In the genomic region with DNA sequence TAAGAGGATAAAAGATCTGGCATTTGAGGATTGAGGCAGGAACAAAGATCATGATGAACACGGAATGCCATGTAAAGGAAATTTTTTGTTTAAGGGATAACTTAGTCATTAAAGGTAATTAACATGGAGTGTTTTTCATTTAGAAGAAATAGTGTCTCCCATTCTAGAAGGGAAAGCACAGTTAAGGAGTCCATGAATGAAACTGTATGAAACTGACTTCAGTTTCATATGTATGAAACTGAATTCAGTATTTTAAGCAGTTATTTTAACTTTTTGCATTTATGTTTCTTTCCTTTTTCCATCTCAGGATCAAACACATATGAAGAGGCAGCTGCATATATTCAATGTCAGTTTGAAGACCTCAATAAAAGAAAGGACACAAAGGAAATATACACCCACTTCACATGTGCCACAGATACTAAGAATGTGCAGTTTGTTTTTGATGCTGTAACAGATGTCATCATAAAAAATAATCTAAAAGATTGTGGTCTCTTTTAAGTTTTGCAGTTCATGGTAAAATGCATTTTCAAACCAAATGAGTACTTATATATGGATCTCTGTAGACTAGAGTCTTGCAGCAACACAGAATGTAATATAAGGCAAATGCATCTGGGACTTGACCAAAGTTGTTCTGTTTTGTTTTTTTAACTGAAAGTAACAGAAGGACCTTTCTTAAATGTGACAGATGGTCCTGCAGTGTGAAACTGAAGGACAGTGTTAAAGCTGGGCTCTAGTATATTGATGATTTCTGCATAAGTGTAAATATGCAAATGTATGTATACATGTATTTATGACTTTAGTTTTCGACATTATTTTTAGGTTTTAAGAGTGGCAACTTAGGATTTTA, we compare ENCODE assay signal across 18 cellular contexts.
A peak's percentile ranks its signal among the peaks of the same experiment; 100 is the strongest.
DNase-seq lines count a peak whose midpoint lies in the region; ATAC-seq and TF ChIP-seq lines count a peak whose summit lies in the region.
"Had no signal": no experiment of that assay in that cellular context is flagged by ENCODE, and none has a peak within 500 bp of the region (broad histone marks: within the 10 kb centered on the region; RNA-seq: fewer than 3 reads in every experiment).

No MANE protein-coding gene starts in this region.

- CTCF ChIA-PET in activated naive CD4-positive, alpha-beta T cell treated with anti-CD3 and anti-CD28 coated beads, Interleukin-2, amount 10 ng/mL, durations not matched to agents 7 days and 5 days (lab: Charles Lee), result no interaction called here
- CTCF ChIA-PET in activated naive CD4-positive, alpha-beta T cell treated with anti-CD3 and anti-CD28 coated beads for 36 hours (lab: Charles Lee), result no interaction called here
- CTCF ChIA-PET in OCI-LY7 (lab: Charles Lee; ENCODE audit: unreplicated experiment), result no interaction called here

- no peak overlapping the region for H2AFZ ChIP-seq in OCI-LY7 (ENCODE audit: low read length)

- no peak overlapping the region for H3K27ac ChIP-seq in OCI-LY7 (ENCODE audit: low read depth, low read length, poor library complexity, severe bottlenecking)
- H3K27ac ChIP-seq: esophagus squamous epithelium had no signal

- no peak overlapping the region for H3K4me3 ChIP-seq in OCI-LY7 (ENCODE audit: low read depth, low read length, poor library complexity, severe bottlenecking)
- H3K4me3 ChIP-seq: esophagus squamous epithelium had no signal

- peak overlapping the region; percentile 16 for H3K27ac Mint-ChIP-seq in activated naive CD4-positive, alpha-beta T cell treated with anti-CD3 and anti-CD28 coated beads, Interleukin-2, amount 10 ng/mL, durations not matched to agents 7 days and 5 days
- H3K27ac Mint-ChIP-seq in activated naive CD4-positive, alpha-beta T cell treated with anti-CD3 and anti-CD28 coated beads for 36 hours, result no peak overlapping the region
- H3K27ac Mint-ChIP-seq in progenitor cell of endocrine pancreas, result peak overlapping the region; percentile 12

- no peak overlapping the region for H3K4me2 ChIP-seq in OCI-LY7 (ENCODE audit: low read length)

- H3K27me3 Mint-ChIP-seq in activated naive CD4-positive, alpha-beta T cell treated with anti-CD3 and anti-CD28 coated beads, Interleukin-2, amount 10 ng/mL, durations not matched to agents 7 days and 5 days, result no peaks in the 10 kb centered on the region
- H3K27me3 Mint-ChIP-seq in activated naive CD4-positive, alpha-beta T cell treated with anti-CD3 and anti-CD28 coated beads for 36 hours (ENCODE audit: low read depth), result no peaks in the 10 kb centered on the region
- no peaks in the 10 kb centered on the region for H3K27me3 Mint-ChIP-seq in progenitor cell of endocrine pancreas

- TF ChIP-seq CTCF in progenitor cell of endocrine pancreas (IDR thresholded peaks at IDR 0.05; ENCODE audit: unreplicated experiment), result no peak
- no peak for TF ChIP-seq CTCF in OCI-LY7 (conservative IDR thresholded peaks at IDR 0.05; ENCODE audit: low read length)

- H3K36me3 ChIP-seq in OCI-LY7 (ENCODE audit: insufficient read depth, low read length), result no peaks in the 10 kb centered on the region

- no peak overlapping the region for H3K4me3 Mint-ChIP-seq in activated naive CD4-positive, alpha-beta T cell treated with anti-CD3 and anti-CD28 coated beads, Interleukin-2, amount 10 ng/mL, durations not matched to agents 7 days and 5 days
- no peak overlapping the region for H3K4me3 Mint-ChIP-seq in activated naive CD4-positive, alpha-beta T cell treated with anti-CD3 and anti-CD28 coated beads for 36 hours
- no peak overlapping the region for H3K4me3 Mint-ChIP-seq in progenitor cell of endocrine pancreas (ENCODE audit: low read depth)

- no peaks in the 10 kb centered on the region for H3K4me1 ChIP-seq in OCI-LY7 (ENCODE audit: insufficient read depth, low read length, poor library complexity, severe bottlenecking)

- DNase-seq in activated naive CD4-positive, alpha-beta T cell treated with anti-CD3 and anti-CD28 coated beads, Interleukin-2, amount 10 ng/mL, durations not matched to agents 7 days and 5 days, result no peak
- DNase-seq in activated naive CD4-positive, alpha-beta T cell treated with anti-CD3 and anti-CD28 coated beads for 36 hours, result no peak
- DNase-seq in NCI-H524 treated with DMSO at 0.1 percent for 48 hours (lab: John Stamatoyannopoulos, UW), result peak; percentile 70
- DNase-seq in progenitor cell of endocrine pancreas (ENCODE audit: low spot score, unreplicated experiment), result no peak
- no peak for DNase-seq in activated CD4-positive, CD25-positive, alpha-beta regulatory T cell (lab: John Stamatoyannopoulos, UW)
- no peak for DNase-seq in stimulated activated CD4-positive, alpha-beta T cell treated with anti-CD3 and anti-CD28 coated beads, Interleukin-12 subunit alpha, Interleukin-12 subunit beta, amount 100 ng/mL, for 4 hours
- DNase-seq in OCI-LY7 (ENCODE audit: low spot score), result no peak
- DNase-seq: activated CD4-positive, alpha-beta T cell treated with anti-CD3 and anti-CD28 coated beads, Interleukin-2, amount 50 U/mL, for 1 hour; caudate nucleus; COR-L47; effector CD8-positive, alpha-beta T cell; esophagus squamous epithelium; GF-D8; NCI-H1436 treated with DMSO at 0.1 percent for 48 hours; PC-3; stimulated activated CD4-positive, alpha-beta T cell treated with anti-CD3 and anti-CD28 coated beads, Interleukin-4, amount 100 ng/mL, for 24 hours had no signal

- no peaks in the 10 kb centered on the region for H3K36me3 Mint-ChIP-seq in activated naive CD4-positive, alpha-beta T cell treated with anti-CD3 and anti-CD28 coated beads, Interleukin-2, amount 10 ng/mL, durations not matched to agents 7 days and 5 days
- no peaks in the 10 kb centered on the region for H3K36me3 Mint-ChIP-seq in activated naive CD4-positive, alpha-beta T cell treated with anti-CD3 and anti-CD28 coated beads for 36 hours (ENCODE audit: low read depth)
- peaks cover 22% of the 10 kb centered on the region for H3K36me3 Mint-ChIP-seq in progenitor cell of endocrine pancreas (ENCODE audit: insufficient read depth)

- no peaks in the 10 kb centered on the region for H3K9me3 Mint-ChIP-seq in activated naive CD4-positive, alpha-beta T cell treated with anti-CD3 and anti-CD28 coated beads, Interleukin-2, amount 10 ng/mL, durations not matched to agents 7 days and 5 days
- H3K9me3 Mint-ChIP-seq in activated naive CD4-positive, alpha-beta T cell treated with anti-CD3 and anti-CD28 coated beads for 36 hours, result no peaks in the 10 kb centered on the region
- H3K9me3 Mint-ChIP-seq in progenitor cell of endocrine pancreas (ENCODE audit: low read depth), result no peaks in the 10 kb centered on the region

- POLR2A ChIA-PET in OCI-LY7 (lab: Charles Lee), result no interaction called here

- no peaks in the 10 kb centered on the region for H3K9me3 ChIP-seq in OCI-LY7 (ENCODE audit: low read length)
- H3K9me3 ChIP-seq: esophagus squamous epithelium had no signal

- H3K79me2 ChIP-seq in OCI-LY7 (ENCODE audit: insufficient read depth, low read depth, low read length), result no peaks in the 10 kb centered on the region

- peaks cover 8% of the 10 kb centered on the region for H3K4me1 Mint-ChIP-seq in activated naive CD4-positive, alpha-beta T cell treated with anti-CD3 and anti-CD28 coated beads, Interleukin-2, amount 10 ng/mL, durations not matched to agents 7 days and 5 days
- peaks cover 7% of the 10 kb centered on the region for H3K4me1 Mint-ChIP-seq in activated naive CD4-positive, alpha-beta T cell treated with anti-CD3 and anti-CD28 coated beads for 36 hours (ENCODE audit: low read depth)
- H3K4me1 Mint-ChIP-seq in progenitor cell of endocrine pancreas (ENCODE audit: low read depth), result no peaks in the 10 kb centered on the region

- intact Hi-C loops in activated naive CD4-positive, alpha-beta T cell treated with anti-CD3 and anti-CD28 coated beads for 36 hours (cut with micrococcal nuclease), result loop anchor here (1.0 to 5.0 kb wide), 4 partner anchors 45 to 129 kb away; no protein-coding TSS in a partner anchor
- intact Hi-C loops in OCI-LY7 (cut with micrococcal nuclease; ENCODE audit: unreplicated experiment), result no loop called here

- H3K9me2 ChIP-seq in OCI-LY7 (ENCODE audit: insufficient read depth, low read length), result no peaks in the 10 kb centered on the region

- H4K20me1 ChIP-seq in OCI-LY7 (ENCODE audit: insufficient read depth, low read length), result no peaks in the 10 kb centered on the region

- BruUV-seq in OCI-LY7 (replicated peaks; lab: Mats Ljungman, UMichigan), result no TSS peak

- ATAC-seq in GM21717 (IDR thresholded peaks at IDR 0.05; ENCODE audit: unreplicated experiment), result peak; percentile 67
- ATAC-seq: PC-3, sciatic nerve had no signal
